In the genomic region with DNA sequence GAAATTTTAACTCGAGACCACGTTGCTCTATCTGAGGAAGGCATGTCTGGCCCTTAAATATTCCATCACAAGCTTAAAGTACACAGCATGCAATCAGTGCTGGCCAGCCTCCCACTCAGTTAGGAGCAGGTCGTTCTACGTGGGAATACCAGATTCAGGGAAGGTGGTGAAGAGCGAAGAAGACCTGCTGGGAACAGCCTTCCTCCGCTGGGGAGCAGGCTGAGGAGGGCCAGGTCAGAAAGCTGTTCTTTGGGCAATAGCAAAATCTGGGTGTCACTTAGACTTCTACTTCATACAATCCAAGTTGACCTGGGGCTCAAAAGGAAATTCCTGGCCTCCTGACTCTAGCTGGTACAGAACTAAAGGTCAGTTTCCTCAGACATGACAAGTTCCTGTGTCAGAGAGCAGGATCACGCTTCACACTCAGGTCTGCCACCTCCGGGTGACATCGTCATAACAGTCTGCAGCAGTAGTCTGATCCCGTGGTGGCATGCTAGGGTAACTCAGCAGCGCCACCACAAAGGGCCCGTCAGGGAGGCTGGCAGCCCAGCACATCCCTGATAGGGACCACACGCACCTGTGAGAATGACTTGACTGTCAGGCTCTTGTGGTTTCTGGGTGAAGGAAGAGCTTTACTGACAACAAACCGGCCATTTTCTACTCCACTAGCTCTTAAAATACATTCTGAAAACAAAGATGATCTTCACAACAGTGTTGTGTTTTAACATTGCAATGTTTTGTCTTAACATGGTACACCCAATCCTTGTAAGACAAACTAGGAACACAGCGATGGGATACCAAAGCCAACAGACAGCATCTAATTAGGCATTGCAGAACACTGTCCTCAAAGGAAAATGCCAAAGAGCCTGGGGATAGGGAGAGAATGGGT, we compare ENCODE assay signal across 9 cellular contexts. TPM values are rescaled to one million over a fixed set of nuclear protein-coding genes. Genes with fewer than 3 reads are reported as not detected.
A peak's percentile ranks its signal among the peaks of the same experiment; 100 is the strongest.
DNase-seq lines count a peak whose midpoint lies in the region; ATAC-seq and TF ChIP-seq lines count a peak whose summit lies in the region.
"Had no signal": no experiment of that assay in that cellular context is flagged by ENCODE, and none has a peak within 500 bp of the region (broad histone marks: within the 10 kb centered on the region; RNA-seq: fewer than 3 reads in every experiment).

No MANE protein-coding gene starts in this region.

- H3K27ac Mint-ChIP-seq in activated naive CD4-positive, alpha-beta T cell treated with anti-CD3 and anti-CD28 coated beads for 36 hours = no peak overlapping the region

- peak; percentile 86 for ATAC-seq in Right ventricle myocardium superior (ENCODE audit: poor library complexity)
- peak; percentile 97 for ATAC-seq in HG03039 (IDR thresholded peaks at IDR 0.05; ENCODE audit: unreplicated experiment)

- CTCF ChIA-PET in activated naive CD4-positive, alpha-beta T cell treated with anti-CD3 and anti-CD28 coated beads for 36 hours (lab: Charles Lee) = interaction anchor here (0.5 to 1.7 kb wide), 5 partner anchors 9 to 400 kb away, joined by 3 to 7 read pairs (median 6); no protein-coding TSS in a partner anchor

- H3K27ac ChIP-seq in right atrium auricular region = no peak overlapping the region
- H3K27ac ChIP-seq: cardiac muscle cell had no signal

- no peaks in the 10 kb centered on the region for H3K9me3 Mint-ChIP-seq in activated naive CD4-positive, alpha-beta T cell treated with anti-CD3 and anti-CD28 coated beads for 36 hours

- no peaks in the 10 kb centered on the region for H3K9me3 ChIP-seq in right atrium auricular region

- H3K27me3 Mint-ChIP-seq in activated naive CD4-positive, alpha-beta T cell treated with anti-CD3 and anti-CD28 coated beads for 36 hours (ENCODE audit: low read depth) = no peaks in the 10 kb centered on the region

- H3K36me3 ChIP-seq in right atrium auricular region = peaks cover 18% of the 10 kb centered on the region
- H3K36me3 ChIP-seq: cardiac muscle cell had no signal

- no peak for DNase-seq in Right ventricle myocardium superior
- no peak for DNase-seq in right atrium auricular region (ENCODE audit: low spot score)
- peak; percentile 44 for DNase-seq in SHP77 treated with DMSO at 0.1 percent for 48 hours (lab: John Stamatoyannopoulos, UW)
- DNase-seq in activated naive CD4-positive, alpha-beta T cell treated with anti-CD3 and anti-CD28 coated beads for 36 hours = peak; percentile 85
- DNase-seq in pons (ENCODE audit: low spot score) = peak; percentile 78
- DNase-seq in DMS114 treated with DMSO at 0.1 percent for 48 hours (lab: John Stamatoyannopoulos, UW; ENCODE audit: unreplicated experiment) = no peak
- DNase-seq in epidermal melanocyte (ENCODE audit: insufficient read length, low spot score) = no peak

- no peak overlapping the region for H3K4me3 Mint-ChIP-seq in activated naive CD4-positive, alpha-beta T cell treated with anti-CD3 and anti-CD28 coated beads for 36 hours

- H3K27me3 ChIP-seq in right atrium auricular region = no peaks in the 10 kb centered on the region
- H3K27me3 ChIP-seq: cardiac muscle cell had no signal

- H3K4me3 ChIP-seq in right atrium auricular region = no peak overlapping the region
- H3K4me3 ChIP-seq: cardiac muscle cell had no signal

- peak in 1 of 2 donors; percentile 47 for TF ChIP-seq CTCF in right atrium auricular region (IDR thresholded peaks at IDR 0.05)

- intact Hi-C loops in Right ventricle myocardium superior (cut with DNase I) = no loop called here
- intact Hi-C loops in activated naive CD4-positive, alpha-beta T cell treated with anti-CD3 and anti-CD28 coated beads for 36 hours (cut with micrococcal nuclease) = loop anchor here (2.0 kb wide), 1 partner anchor 30 kb away; no protein-coding TSS in a partner anchor

- no peaks in the 10 kb centered on the region for H3K36me3 Mint-ChIP-seq in activated naive CD4-positive, alpha-beta T cell treated with anti-CD3 and anti-CD28 coated beads for 36 hours (ENCODE audit: low read depth)

- no peaks in the 10 kb centered on the region for H3K4me1 ChIP-seq in right atrium auricular region

- H3K4me1 Mint-ChIP-seq in activated naive CD4-positive, alpha-beta T cell treated with anti-CD3 and anti-CD28 coated beads for 36 hours (ENCODE audit: low read depth) = peaks cover 9% of the 10 kb centered on the region

RNA-seq across cellular contexts. Expression of a gene that starts 35.2 kb away (rescaled TPM):
- total RNA-seq in Right ventricle myocardium superior (25.8 TPM), right atrium auricular region (10 to 100 TPM; 39.0 to 43.5 TPM)
- 10 to 100 TPM; 20.2 to 21.0 TPM for total RNA-seq in activated naive CD4-positive, alpha-beta T cell treated with anti-CD3 and anti-CD28 coated beads for 36 hours

RNA-seq across cellular contexts. Expression of a gene that starts 36.2 kb away (rescaled TPM):
- total RNA-seq in Right ventricle myocardium superior (27.0 TPM), right atrium auricular region (10 to 100 TPM; 53.3 to 73.2 TPM)
- total RNA-seq in activated naive CD4-positive, alpha-beta T cell treated with anti-CD3 and anti-CD28 coated beads for 36 hours = not detected

Comparison
In these comparisons a context has a peak if more than half of its experiments do, and no peak if none do; other contexts are left out.
1. DNase-seq: peak in SHP77 treated with DMSO at 0.1 percent for 48 hours (single experiment), activated naive CD4-positive, alpha-beta T cell treated with anti-CD3 and anti-CD28 coated beads for 36 hours (single experiment) and pons (single experiment); none in Right ventricle myocardium superior (single experiment), right atrium auricular region (single experiment), DMS114 treated with DMSO at 0.1 percent for 48 hours (single experiment) and epidermal melanocyte (single experiment).
2. RNA of a gene that starts 36.2 kb away (total RNA-seq): 53.3 to 73.2 TPM in right atrium auricular region and 27.0 TPM in Right ventricle myocardium superior (single experiment); not detected in activated naive CD4-positive, alpha-beta T cell treated with anti-CD3 and anti-CD28 coated beads for 36 hours; every median in the first group is over 10 times any median in the second.